ENCODE assay signal across 1 cellular context in the genomic region with DNA sequence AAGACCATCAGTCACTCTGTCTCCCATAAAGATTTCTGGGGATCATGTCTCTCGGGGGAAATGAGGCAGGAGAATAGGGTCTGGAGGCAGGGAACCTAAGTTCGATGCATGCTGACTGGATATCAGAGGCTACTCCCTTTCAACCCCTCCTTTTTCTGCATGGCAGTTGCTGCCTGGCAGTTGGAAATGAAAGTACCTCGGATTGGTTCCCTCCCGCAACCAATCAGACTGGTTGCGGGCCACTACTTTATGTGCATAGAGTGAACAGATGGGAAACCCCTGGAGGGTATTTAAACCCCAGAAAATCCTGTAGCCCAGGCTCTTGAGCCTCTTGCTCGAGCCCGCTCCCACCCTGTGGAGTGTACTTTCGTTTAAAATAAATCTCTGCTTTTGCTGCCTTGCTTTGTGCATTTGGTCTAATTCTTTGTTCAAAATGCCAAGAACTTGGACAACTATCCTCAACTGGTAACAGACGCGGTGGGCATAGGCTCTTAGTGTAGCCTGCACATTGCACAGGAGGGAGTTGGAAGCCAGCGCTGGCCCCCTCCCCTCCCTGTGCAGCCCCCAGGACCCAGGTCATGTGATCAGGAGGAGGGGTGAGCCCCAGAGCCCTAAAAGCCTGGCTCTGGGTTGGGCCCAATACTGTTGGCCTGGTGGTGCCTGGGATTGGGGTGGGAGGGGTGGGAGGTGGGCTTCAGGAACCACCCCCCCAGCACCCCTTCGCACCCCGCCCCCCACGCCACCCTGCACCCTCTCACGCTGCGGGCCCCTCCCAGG.
TF ChIP-seq lines count a peak whose summit lies in the region.

No MANE protein-coding gene starts in this region.

TF ChIP-seq in K562, 482 proteins besides CTCF, POLR2A, EP300 and RAD21:
- TF ChIP-seq SMAD2 (IDR thresholded peaks at IDR 0.05; ENCODE audit: low read depth, low read length) (no peak), MXI1 (IDR thresholded peaks at IDR 0.05; ENCODE audit: low read depth, low read length) (no peak), ZNF384 (IDR thresholded peaks at IDR 0.05; ENCODE audit: low read depth, low read length) (no peak), MYC (IDR thresholded peaks at IDR 0.05; ENCODE audit: low read depth, low read length) (no peak), MYC (CRISPR knock-in tag; IDR thresholded peaks at IDR 0.05; ENCODE audit: borderline replicate concordance, low read depth) (no peak)
- TF ChIP-seq, protein P1, sequence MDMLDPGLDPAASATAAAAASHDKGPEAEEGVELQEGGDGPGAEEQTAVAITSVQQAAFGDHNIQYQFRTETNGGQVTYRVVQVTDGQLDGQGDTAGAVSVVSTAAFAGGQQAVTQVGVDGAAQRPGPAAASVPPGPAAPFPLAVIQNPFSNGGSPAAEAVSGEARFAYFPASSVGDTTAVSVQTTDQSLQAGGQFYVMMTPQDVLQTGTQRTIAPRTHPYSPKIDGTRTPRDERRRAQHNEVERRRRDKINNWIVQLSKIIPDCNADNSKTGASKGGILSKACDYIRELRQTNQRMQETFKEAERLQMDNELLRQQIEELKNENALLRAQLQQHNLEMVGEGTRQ (CRISPR knock-in tag; IDR thresholded peaks at IDR 0.05) = 0 out of 2 replicates have a peak, but pooled peaks have one; percentile 6
